Comparison of ENCODE assay signal across 14 cellular contexts in the genomic region with DNA sequence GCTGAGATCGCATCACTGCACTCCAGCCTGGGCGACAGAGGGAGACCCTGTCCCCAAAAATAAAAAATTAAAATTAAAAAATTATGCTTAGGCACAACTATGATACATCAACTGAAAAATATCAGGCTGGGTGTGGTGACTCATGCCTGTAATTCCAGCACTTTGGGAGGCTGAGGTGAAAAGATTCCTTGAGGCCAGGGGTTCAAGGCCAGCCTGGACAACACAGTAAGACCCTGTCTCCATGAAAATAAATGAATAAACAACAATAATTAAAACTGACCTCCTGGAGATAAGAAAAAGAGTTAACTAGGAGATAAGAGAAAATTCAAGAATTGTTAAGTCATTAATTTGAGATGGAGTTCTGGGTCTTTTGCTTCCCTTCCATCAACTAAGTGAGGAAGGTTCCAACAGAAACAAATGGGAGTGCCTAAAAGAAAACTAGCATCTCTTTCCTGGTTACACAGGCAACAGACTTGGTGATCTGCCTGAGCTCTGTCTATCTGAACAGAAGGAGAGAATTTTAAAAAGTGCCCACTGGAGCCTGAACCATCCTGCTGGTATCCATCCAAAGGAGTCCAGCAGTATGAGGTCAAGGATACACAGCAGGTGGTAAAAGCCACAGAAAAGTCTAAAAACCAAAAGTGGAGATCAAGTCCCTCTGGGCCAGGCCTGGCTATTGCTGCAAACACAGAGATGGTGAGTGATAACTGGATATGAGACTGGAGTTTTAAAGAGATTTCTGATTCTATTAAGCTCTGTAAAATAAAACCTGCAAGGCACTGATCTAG. TPM values are rescaled to one million over a fixed set of nuclear protein-coding genes. Genes with fewer than 3 reads are reported as not detected.
A peak's percentile ranks its signal among the peaks of the same experiment; 100 is the strongest.
DNase-seq lines count a peak whose midpoint lies in the region; ATAC-seq, FAIRE-seq and TF ChIP-seq lines count a peak whose summit lies in the region.
"Had no signal": no experiment of that assay in that cellular context is flagged by ENCODE, and none has a peak within 500 bp of the region (broad histone marks: within the 10 kb centered on the region; RNA-seq: fewer than 3 reads in every experiment).

No MANE protein-coding gene starts in this region.

- no peak overlapping the region for H3K4ac ChIP-seq in IMR-90 (ENCODE audit: low read depth, low read length)

- no peak for DNase-seq in activated CD4-positive, alpha-beta T cell treated with anti-CD3 and anti-CD28 coated beads, Interleukin-2, amount 10 ng/mL, durations not matched to agents 7 days and 5 days
- no peak for DNase-seq in activated CD4-positive, alpha-beta T cell treated with anti-CD3 and anti-CD28 coated beads for 1 hour
- DNase-seq in IMR-90: no peak
- no peak for DNase-seq in GM12878 (ENCODE audit: low read depth, low spot score)
- DNase-seq in neural progenitor cell (ENCODE audit: low spot score): no peak
- no peak for DNase-seq in ascending aorta (ENCODE audit: low spot score in 2 of 2)
- DNase-seq: anterior cingulate cortex, COR-L47, kidney glomerular epithelial cell, MM.1S, NCI-H2029, NCI-H524 had no signal

- no peak overlapping the region for H3K4me3 ChIP-seq in IMR-90 (ENCODE audit: insufficient read depth, low read depth, low read length)
- H3K4me3 ChIP-seq in GM12878: no peak overlapping the region
- no peak overlapping the region for H3K4me3 ChIP-seq in neural progenitor cell
- no peak overlapping the region for H3K4me3 ChIP-seq in ascending aorta

- TF ChIP-seq RAD21 in IMR-90 (IDR thresholded peaks at IDR 0.05; ENCODE audit: low read length) (no peak), GM12878 (IDR thresholded peaks at IDR 0.05; ENCODE audit: insufficient read depth, low read depth, low read length) (no peak)

- no peaks in the 10 kb centered on the region for H3K9me1 ChIP-seq in IMR-90 (ENCODE audit: insufficient read depth, low read length)

- no peak overlapping the region for H3K23ac ChIP-seq in IMR-90 (ENCODE audit: low read depth, low read length)

- H3K18ac ChIP-seq in IMR-90 (ENCODE audit: low read depth, low read length): no peak overlapping the region

- RAD21 ChIA-PET in GM12878 (lab: Charles Lee; ENCODE audit: unreplicated experiment): interaction anchor here (1.5 kb wide), 1 partner anchor 20 kb away, joined by 4 read pairs; a partner anchor contains a TSS

- no peak for TF ChIP-seq EP300 in GM12878 (IDR thresholded peaks at IDR 0.05; ENCODE audit: borderline replicate concordance in 1 of 2, control insufficient read depth in 1 of 2, low read depth in 2 of 2, low read length in 2 of 2)

- no peak for FAIRE-seq in GM12878 (lab: Jason Lieb, UNC)

- H2AK9ac ChIP-seq in IMR-90 (replicated peaks; ENCODE audit: low read depth, low read length, poor library complexity): no peak overlapping the region

- H3K27me3 ChIP-seq in IMR-90 (ENCODE audit: control insufficient read depth, insufficient read depth, low read length): no peaks in the 10 kb centered on the region
- no peaks in the 10 kb centered on the region for H3K27me3 ChIP-seq in GM12878 (replicated peaks in 1 of 2; ENCODE audit: control insufficient read depth in 2 of 2, insufficient read depth in 2 of 2, low read length in 1 of 2)
- no peaks in the 10 kb centered on the region for H3K27me3 ChIP-seq in neural progenitor cell
- no peaks in the 10 kb centered on the region for H3K27me3 ChIP-seq in ascending aorta

- no peak overlapping the region for H2AK5ac ChIP-seq in IMR-90 (ENCODE audit: low read depth, low read length)

- POLR2A ChIA-PET in activated CD4-positive, alpha-beta T cell treated with anti-CD3 and anti-CD28 coated beads, Interleukin-2, amount 10 ng/mL, durations not matched to agents 7 days and 5 days (lab: Charles Lee): no interaction called here
- POLR2A ChIA-PET in IMR-90 (lab: Charles Lee; ENCODE audit: unreplicated experiment) (no interaction called here), GM12878 (lab: Charles Lee) (interaction anchor here (1.6 kb wide), 1 partner anchor 9 kb away, joined by 6 read pairs; a partner anchor contains a TSS)

- no peak overlapping the region for H3K27ac ChIP-seq in IMR-90 (ENCODE audit: insufficient read depth, low read length)
- H3K27ac ChIP-seq in GM12878 (ENCODE audit: control insufficient read depth, insufficient read depth): no peak overlapping the region
- peak overlapping the region; percentile 13 for H3K27ac ChIP-seq in neural progenitor cell
- no peak overlapping the region for H3K27ac ChIP-seq in ascending aorta

- no peak overlapping the region for H3K56ac ChIP-seq in IMR-90 (ENCODE audit: extremely low read depth, insufficient read depth, low read length)

- no peaks in the 10 kb centered on the region for H3K27me3 Mint-ChIP-seq in activated CD4-positive, alpha-beta T cell treated with anti-CD3 and anti-CD28 coated beads, Interleukin-2, amount 10 ng/mL, durations not matched to agents 7 days and 5 days
- peaks cover 2% of the 10 kb centered on the region for H3K27me3 Mint-ChIP-seq in neural progenitor cell (ENCODE audit: insufficient read depth, low read depth)

- TF ChIP-seq CTCF in IMR-90 (conservative IDR thresholded peaks at IDR 0.05; ENCODE audit: low read depth, low read length) (no peak), GM12878 (IDR thresholded peaks at IDR 0.05 in 2 of 3, conservative IDR thresholded peaks at IDR 0.05 in 1 of 3; ENCODE audit: control insufficient read depth in 2 of 3, extremely low read depth in 1 of 3, insufficient read depth in 1 of 3, low read depth in 3 of 3, low read length in 3 of 3) (no peak), neural progenitor cell (IDR thresholded peaks at IDR 0.05) (no peak), ascending aorta (IDR thresholded peaks at IDR 0.05) (no peak)

- H3K79me2 ChIP-seq in GM12878 (ENCODE audit: control insufficient read depth, insufficient read depth, low read length) (peaks cover 87% of the 10 kb centered on the region), neural progenitor cell (ENCODE audit: low read depth) (peaks cover 100% of the 10 kb centered on the region)

- H3K36me3 ChIP-seq in IMR-90 (ENCODE audit: control insufficient read depth, insufficient read depth, low read length) (peaks cover 5% of the 10 kb centered on the region; the same call in 1 of the 2 replicates), GM12878 (ENCODE audit: control insufficient read depth in 2 of 2, insufficient read depth in 2 of 2, low read length in 1 of 2) (peaks cover 0 to 3% of the 10 kb centered on the region in 2 experiments; a peak in 1 of 4 replicates), neural progenitor cell (peaks cover 4% of the 10 kb centered on the region), ascending aorta (no peaks in the 10 kb centered on the region)

- H3K4me1 ChIP-seq in IMR-90 (ENCODE audit: control insufficient read depth, insufficient read depth, low read length) (no peaks in the 10 kb centered on the region), GM12878 (ENCODE audit: control insufficient read depth, insufficient read depth, low read length) (no peaks in the 10 kb centered on the region), neural progenitor cell (no peaks in the 10 kb centered on the region), ascending aorta (no peaks in the 10 kb centered on the region)

- intact Hi-C loops in IMR-90 (cut with micrococcal nuclease): loop anchor here (10.0 kb wide), 1 partner anchor 224 kb away; a partner anchor contains a TSS
- intact Hi-C loops in GM12878 (cut with micrococcal nuclease; ENCODE audit: unreplicated experiment): loop anchor here (10.0 kb wide), 2 partner anchors 184 to 284 kb away; a partner anchor contains a TSS
- intact Hi-C loops in ascending aorta (cut with DNase I): no loop called here

- H3K79me1 ChIP-seq in IMR-90 (ENCODE audit: low read depth in 1 of 2, low read length in 2 of 2): peaks cover 9 to 37% of the 10 kb centered on the region in 2 experiments

- H2BK15ac ChIP-seq in IMR-90 (ENCODE audit: low read depth, low read length): no peak overlapping the region

- no peak overlapping the region for H2BK5ac ChIP-seq in IMR-90 (ENCODE audit: low read depth, low read length, poor library complexity, severe bottlenecking)

- dilution Hi-C loops in IMR-90 (cut with HindIII; ENCODE audit: low sequenced_read_pairs, unreplicated experiment): no loop called here

- H2BK120ac ChIP-seq in IMR-90 (ENCODE audit: low read depth, low read length): no peak overlapping the region

- H3F3A ChIP-seq in neural progenitor cell (ENCODE audit: low read depth): peaks cover 6% of the 10 kb centered on the region

- H3K4me3 Mint-ChIP-seq in activated CD4-positive, alpha-beta T cell treated with anti-CD3 and anti-CD28 coated beads, Interleukin-2, amount 10 ng/mL, durations not matched to agents 7 days and 5 days: no peak overlapping the region
- no peak overlapping the region for H3K4me3 Mint-ChIP-seq in neural progenitor cell

- no peak overlapping the region for H4K91ac ChIP-seq in IMR-90 (ENCODE audit: insufficient read depth, low read depth, low read length)

- no peaks in the 10 kb centered on the region for H3K9me3 Mint-ChIP-seq in activated CD4-positive, alpha-beta T cell treated with anti-CD3 and anti-CD28 coated beads, Interleukin-2, amount 10 ng/mL, durations not matched to agents 7 days and 5 days
- no peaks in the 10 kb centered on the region for H3K9me3 Mint-ChIP-seq in neural progenitor cell

- no peak overlapping the region for H3K9ac ChIP-seq in IMR-90 (ENCODE audit: low read depth, low read length)
- H3K9ac ChIP-seq in GM12878 (ENCODE audit: control insufficient read depth, insufficient read depth, low read length): no peak overlapping the region
- no peak overlapping the region for H3K9ac ChIP-seq in neural progenitor cell

- no peak overlapping the region for H4K5ac ChIP-seq in IMR-90 (ENCODE audit: low read depth, low read length)

- H4K8ac ChIP-seq in IMR-90 (ENCODE audit: low read depth in 2 of 2, low read length in 2 of 2): no peak overlapping the region

- CTCF ChIA-PET in activated CD4-positive, alpha-beta T cell treated with anti-CD3 and anti-CD28 coated beads, Interleukin-2, amount 10 ng/mL, durations not matched to agents 7 days and 5 days (lab: Charles Lee): interaction anchor here (0.5 to 1.3 kb wide), 3 partner anchors 19 to 283 kb away, joined by 3 read pairs; no protein-coding TSS in a partner anchor
- CTCF ChIA-PET in IMR-90 (lab: Yijun Ruan, JAX) (no interaction called here), GM12878 (lab: Yijun Ruan, JAX) (interaction anchor here (1.5 kb wide), 1 partner anchor 9 kb away, joined by 4 read pairs; a partner anchor contains a TSS)

- H3K4me2 ChIP-seq in IMR-90 (ENCODE audit: low read depth, low read length) (no peak overlapping the region), GM12878 (ENCODE audit: control insufficient read depth, insufficient read depth) (no peak overlapping the region), neural progenitor cell (no peak overlapping the region)

- SMC1A ChIA-PET in GM12878 (lab: Charles Lee; ENCODE audit: uncharacterized antibody, unreplicated experiment): interaction anchor here (1.2 kb wide), 1 partner anchor 31 kb away, joined by 3 read pairs; no protein-coding TSS in a partner anchor

- H3K4me1 Mint-ChIP-seq in activated CD4-positive, alpha-beta T cell treated with anti-CD3 and anti-CD28 coated beads, Interleukin-2, amount 10 ng/mL, durations not matched to agents 7 days and 5 days: peaks cover 45% of the 10 kb centered on the region
- peaks cover 14% of the 10 kb centered on the region for H3K4me1 Mint-ChIP-seq in neural progenitor cell

- BruUV-seq in IMR-90 (replicated peaks; lab: Mats Ljungman, UMichigan): no TSS peak
- no TSS peak for BruUV-seq in GM12878 (replicated peaks; lab: Mats Ljungman, UMichigan)

- H2AFZ ChIP-seq in IMR-90 (replicated peaks; ENCODE audit: low read length, poor library complexity): no peak overlapping the region
- H2AFZ ChIP-seq in GM12878 (ENCODE audit: control insufficient read depth, low read depth, low read length): no peak overlapping the region
- H2AFZ ChIP-seq in neural progenitor cell (replicated peaks): no peak overlapping the region

- ATAC-seq in IMR-90 (ENCODE audit: low read depth) (peak; percentile 21; the same call in 1 of the 2 replicates), GM12878 (peak; percentile 50), GM21786 (IDR thresholded peaks at IDR 0.05; ENCODE audit: unreplicated experiment) (no peak), GM18907 (IDR thresholded peaks at IDR 0.05; ENCODE audit: unreplicated experiment) (no peak)

- H3K9me3 ChIP-seq in IMR-90 (ENCODE audit: control insufficient read depth, insufficient read depth, low read length): no peaks in the 10 kb centered on the region
- no peaks in the 10 kb centered on the region; the same call in 2 of the 3 replicates for H3K9me3 ChIP-seq in GM12878 (replicated peaks; ENCODE audit: control insufficient read depth, insufficient read depth, low read length)
- no peaks in the 10 kb centered on the region for H3K9me3 ChIP-seq in neural progenitor cell (ENCODE audit: low read depth)
- no peaks in the 10 kb centered on the region for H3K9me3 ChIP-seq in ascending aorta

- TF ChIP-seq POLR2A in IMR-90 (IDR thresholded peaks at IDR 0.05; ENCODE audit: low read depth, low read length): no peak
- TF ChIP-seq POLR2A in GM12878 (IDR thresholded peaks at IDR 0.05; ENCODE audit: low read depth, low read length): no peak

- H2BK20ac ChIP-seq in IMR-90 (ENCODE audit: low read depth, low read length): no peak overlapping the region

- H3K27ac Mint-ChIP-seq in activated CD4-positive, alpha-beta T cell treated with anti-CD3 and anti-CD28 coated beads, Interleukin-2, amount 10 ng/mL, durations not matched to agents 7 days and 5 days: peak overlapping the region; percentile 64
- no peak overlapping the region for H3K27ac Mint-ChIP-seq in neural progenitor cell

- H4K20me1 ChIP-seq in IMR-90 (ENCODE audit: insufficient read depth, low read length): peaks cover 44% of the 10 kb centered on the region
- no peaks in the 10 kb centered on the region for H4K20me1 ChIP-seq in GM12878 (ENCODE audit: control insufficient read depth, insufficient read depth)
- peaks cover 62% of the 10 kb centered on the region for H4K20me1 ChIP-seq in neural progenitor cell (ENCODE audit: low read depth)

- H3K14ac ChIP-seq in IMR-90 (replicated peaks; ENCODE audit: low read depth, low read length): no peak overlapping the region

- in situ Hi-C loops in IMR-90 (cut with MboI; ENCODE audit: low sequenced_read_pairs) (no loop called here), GM12878 (cut with MboI) (no loop called here)

- peaks cover 30% of the 10 kb centered on the region for H3K36me3 Mint-ChIP-seq in activated CD4-positive, alpha-beta T cell treated with anti-CD3 and anti-CD28 coated beads, Interleukin-2, amount 10 ng/mL, durations not matched to agents 7 days and 5 days (ENCODE audit: low read depth)
- H3K36me3 Mint-ChIP-seq in neural progenitor cell: peaks cover 13% of the 10 kb centered on the region

- WGBS in IMR-90 (ENCODE audit: extremely low coverage in 2 of 2, insufficient read length in 1 of 2), 2 experiments: no CpG with 5 or more reads among the region's 2 CpGs
- 100% methylated on average over 2 of the region's 2 CpGs for WGBS in GM12878 (ENCODE audit: insufficient coverage, insufficient replicate concordance, low lambda C conversion rate, missing lambda C conversion rate)

RNA-seq across cellular contexts. Expression of a gene that starts 8.8 kb away (rescaled TPM):
- total RNA-seq in activated CD4-positive, alpha-beta T cell treated with anti-CD3 and anti-CD28 coated beads, Interleukin-2, amount 10 ng/mL, durations not matched to agents 7 days and 5 days: 100 to 1,000 TPM; 109 TPM
- total RNA-seq in IMR-90 (2012; rRNA removed) (95.9 and 99.2 TPM in 2 replicates), GM12878 (2014; rRNA removed) (110 and 112 TPM in 2 replicates), GM12878 (2014; rRNA removed; fragmentation: Illumina TruSeq; extraction: Trizol) (129 and 134 TPM in 2 replicates), GM12878 (2021) (129 and 130 TPM in 2 replicates), neural progenitor cell (ENCODE audit: low replicate concordance) (114 and 116 TPM in 2 replicates), ascending aorta (24.7 TPM)
- polyA plus RNA-seq in IMR-90 (2012; rRNA removed) (55.9 and 57.6 TPM in 2 replicates), GM12878 (2011; rRNA removed) (47.0 and 68.8 TPM in 2 replicates), GM12878 (2014; fragmentation: Illumina TruSeq; extraction: Trizol) (163 and 171 TPM in 2 replicates), GM12878 (2014; fragmentation: Nextera tagmentation; extraction: Ambion mirVana) (10 to 100 TPM; 78.5 to 81.1 TPM), GM12878 (2014; rRNA removed) (106 and 108 TPM in 2 replicates), GM12878 (2016; fragmentation: Nextera tagmentation; extraction: Ambion mirVana) (100 to 1,000 TPM; 154 to 159 TPM)
- polyA plus RNA-seq in IMR-90 (2012; cell fraction: cytosol; rRNA removed): 28.8 and 44.4 TPM in 2 replicates
- 24.9 and 39.9 TPM in 2 replicates for polyA plus RNA-seq in IMR-90 (2012; cell fraction: nucleus; rRNA removed; ENCODE audit: low replicate concordance)
- 24.1 and 24.8 TPM in 2 replicates for total RNA-seq in GM12878 (2013; cell fraction: nucleolus; rRNA removed)
- polyA plus RNA-seq in GM12878 (2011; ENCODE audit: low read depth): 46.9 TPM
- 65.3 and 70.8 TPM in 2 replicates for polyA plus RNA-seq in GM12878 (2011; cell fraction: cytosol; rRNA removed)
- 51.9 and 62.2 TPM in 2 replicates for polyA plus RNA-seq in GM12878 (2011; cell fraction: nucleus; rRNA removed)
- 82.2 and 82.9 TPM in 2 replicates for polyA plus RNA-seq in GM12878 (2012)
- polyA minus RNA-seq in GM12878 (2011; rRNA and poly(A)+ RNA removed): 74.2 and 87.8 TPM in 2 replicates
- 33.8 and 42.7 TPM in 2 replicates for polyA minus RNA-seq in GM12878 (2011; cell fraction: cytosol; rRNA and poly(A)+ RNA removed)
- polyA minus RNA-seq in GM12878 (2011; cell fraction: nucleus; rRNA and poly(A)+ RNA removed): 9.9 and 16.8 TPM in 2 replicates

RNA-seq across cellular contexts. Expression of a gene that starts 20.0 kb away (rescaled TPM):
- total RNA-seq in activated CD4-positive, alpha-beta T cell treated with anti-CD3 and anti-CD28 coated beads, Interleukin-2, amount 10 ng/mL, durations not matched to agents 7 days and 5 days: 10 to 100 TPM; 14.3 to 15.4 TPM
- 3.1 and 3.4 TPM in 2 replicates for total RNA-seq in IMR-90 (2012; rRNA removed)
- 23.5 and 23.7 TPM in 2 replicates for polyA plus RNA-seq in IMR-90 (2012; rRNA removed)
- 11.3 and 17.8 TPM in 2 replicates for polyA plus RNA-seq in IMR-90 (2012; cell fraction: cytosol; rRNA removed)
- 73.2 and 130 TPM in 2 replicates for polyA plus RNA-seq in IMR-90 (2012; cell fraction: nucleus; rRNA removed; ENCODE audit: low replicate concordance)
- total RNA-seq in GM12878 (2013; cell fraction: nucleolus; rRNA removed): 6.1 and 8.9 TPM in 2 replicates
- total RNA-seq in GM12878 (2014; rRNA removed): 8.3 and 9.3 TPM in 2 replicates
- 6.4 and 7.8 TPM in 2 replicates for total RNA-seq in GM12878 (2014; rRNA removed; fragmentation: Illumina TruSeq; extraction: Trizol)
- 12.6 and 13.3 TPM in 2 replicates for total RNA-seq in GM12878 (2021)
- polyA plus RNA-seq in GM12878 (2011; ENCODE audit: low read depth): 4.1 TPM
- polyA plus RNA-seq in GM12878 (2011; rRNA removed): 3.8 and 6.8 TPM in 2 replicates
- polyA plus RNA-seq in GM12878 (2011; cell fraction: cytosol; rRNA removed): 10.8 and 19.0 TPM in 2 replicates
- polyA plus RNA-seq in GM12878 (2011; cell fraction: nucleus; rRNA removed): 36.5 and 39.8 TPM in 2 replicates
- 8.3 and 11.2 TPM in 2 replicates for polyA plus RNA-seq in GM12878 (2012)
- 1.3 and 4.3 TPM in 2 replicates for polyA plus RNA-seq in GM12878 (2014; fragmentation: Illumina TruSeq; extraction: Trizol)
- polyA plus RNA-seq in GM12878 (2014; fragmentation: Nextera tagmentation; extraction: Ambion mirVana): under 1 TPM; 0.06 to 0.18 TPM
- polyA plus RNA-seq in GM12878 (2014; rRNA removed): 16.4 and 17.0 TPM in 2 replicates
- 1 to 10 TPM; 3.5 TPM for polyA plus RNA-seq in GM12878 (2016; fragmentation: Nextera tagmentation; extraction: Ambion mirVana)
- polyA minus RNA-seq in GM12878 (2011; rRNA and poly(A)+ RNA removed): 3.1 and 6.0 TPM in 2 replicates
- polyA minus RNA-seq in GM12878 (2011; cell fraction: cytosol; rRNA and poly(A)+ RNA removed): 2.2 and 2.5 TPM in 2 replicates
- 4.7 and 9.3 TPM in 2 replicates for polyA minus RNA-seq in GM12878 (2011; cell fraction: nucleus; rRNA and poly(A)+ RNA removed)
- 6.1 and 23.2 TPM in 2 replicates for total RNA-seq in neural progenitor cell (ENCODE audit: low replicate concordance)
- 17.7 TPM for total RNA-seq in ascending aorta

RNA-seq across cellular contexts. Expression of a gene that starts 27.9 kb away (rescaled TPM):
- 10 to 100 TPM; 77.1 to 82.3 TPM for total RNA-seq in activated CD4-positive, alpha-beta T cell treated with anti-CD3 and anti-CD28 coated beads, Interleukin-2, amount 10 ng/mL, durations not matched to agents 7 days and 5 days
- total RNA-seq in IMR-90 (2012; rRNA removed) (107 and 120 TPM in 2 replicates), GM12878 (2014; rRNA removed) (35.0 and 40.4 TPM in 2 replicates), GM12878 (2014; rRNA removed; fragmentation: Illumina TruSeq; extraction: Trizol) (53.3 and 53.4 TPM in 2 replicates), GM12878 (2021) (58.4 and 60.3 TPM in 2 replicates), neural progenitor cell (ENCODE audit: low replicate concordance) (136 and 151 TPM in 2 replicates), ascending aorta (42.1 TPM)
- polyA plus RNA-seq in IMR-90 (2012; rRNA removed) (150 and 155 TPM in 2 replicates), GM12878 (2011; rRNA removed) (116 and 136 TPM in 2 replicates), GM12878 (2014; fragmentation: Illumina TruSeq; extraction: Trizol) (67.1 and 75.7 TPM in 2 replicates), GM12878 (2014; fragmentation: Nextera tagmentation; extraction: Ambion mirVana) (1 to 10 TPM; 5.7 to 8.6 TPM), GM12878 (2014; rRNA removed) (70.8 and 73.8 TPM in 2 replicates), GM12878 (2016; fragmentation: Nextera tagmentation; extraction: Ambion mirVana) (10 to 100 TPM; 87.7 to 99.7 TPM)
- 80.8 and 104 TPM in 2 replicates for polyA plus RNA-seq in IMR-90 (2012; cell fraction: cytosol; rRNA removed)
- polyA plus RNA-seq in IMR-90 (2012; cell fraction: nucleus; rRNA removed; ENCODE audit: low replicate concordance): 110 and 132 TPM in 2 replicates
- 51.7 and 51.9 TPM in 2 replicates for total RNA-seq in GM12878 (2013; cell fraction: nucleolus; rRNA removed)
- polyA plus RNA-seq in GM12878 (2011; ENCODE audit: low read depth): 43.7 TPM
- polyA plus RNA-seq in GM12878 (2011; cell fraction: cytosol; rRNA removed): 109 and 126 TPM in 2 replicates
- polyA plus RNA-seq in GM12878 (2011; cell fraction: nucleus; rRNA removed): 114 TPM in 2 replicates
- polyA plus RNA-seq in GM12878 (2012): 57.7 and 57.9 TPM in 2 replicates
- 116 and 120 TPM in 2 replicates for polyA minus RNA-seq in GM12878 (2011; rRNA and poly(A)+ RNA removed)
- polyA minus RNA-seq in GM12878 (2011; cell fraction: cytosol; rRNA and poly(A)+ RNA removed): 35.4 and 48.4 TPM in 2 replicates
- 44.1 and 62.8 TPM in 2 replicates for polyA minus RNA-seq in GM12878 (2011; cell fraction: nucleus; rRNA and poly(A)+ RNA removed)

RNA-seq across cellular contexts. Expression of a gene that starts 30.1 kb away (rescaled TPM):
- total RNA-seq in activated CD4-positive, alpha-beta T cell treated with anti-CD3 and anti-CD28 coated beads, Interleukin-2, amount 10 ng/mL, durations not matched to agents 7 days and 5 days: 100 to 1,000 TPM; 109 to 120 TPM
- total RNA-seq in IMR-90 (2012; rRNA removed) (130 and 131 TPM in 2 replicates), GM12878 (2014; rRNA removed) (113 and 114 TPM in 2 replicates), GM12878 (2014; rRNA removed; fragmentation: Illumina TruSeq; extraction: Trizol) (56.0 and 58.4 TPM in 2 replicates), GM12878 (2021) (101 and 107 TPM in 2 replicates), neural progenitor cell (ENCODE audit: low replicate concordance) (65.2 and 92.6 TPM in 2 replicates), ascending aorta (94.0 TPM)
- polyA plus RNA-seq in IMR-90 (2012; rRNA removed) (100.0 and 102 TPM in 2 replicates), GM12878 (2011; rRNA removed) (61.5 and 72.9 TPM in 2 replicates), GM12878 (2014; fragmentation: Illumina TruSeq; extraction: Trizol) (52.5 and 62.1 TPM in 2 replicates), GM12878 (2014; fragmentation: Nextera tagmentation; extraction: Ambion mirVana) (10 to 100 TPM in 1 of 2 experiments, 1 to 10 TPM in 1; 6.5 to 18.9 TPM), GM12878 (2014; rRNA removed) (95.9 and 96.3 TPM in 2 replicates), GM12878 (2016; fragmentation: Nextera tagmentation; extraction: Ambion mirVana) (100 to 1,000 TPM; 114 to 116 TPM)
- polyA plus RNA-seq in IMR-90 (2012; cell fraction: cytosol; rRNA removed): 114 and 116 TPM in 2 replicates
- polyA plus RNA-seq in IMR-90 (2012; cell fraction: nucleus; rRNA removed; ENCODE audit: low replicate concordance): 108 and 144 TPM in 2 replicates
- total RNA-seq in GM12878 (2013; cell fraction: nucleolus; rRNA removed): 88.2 and 96.9 TPM in 2 replicates
- 42.8 TPM for polyA plus RNA-seq in GM12878 (2011; ENCODE audit: low read depth)
- 103 and 110 TPM in 2 replicates for polyA plus RNA-seq in GM12878 (2011; cell fraction: cytosol; rRNA removed)
- polyA plus RNA-seq in GM12878 (2011; cell fraction: nucleus; rRNA removed): 129 and 141 TPM in 2 replicates
- 71.3 and 75.3 TPM in 2 replicates for polyA plus RNA-seq in GM12878 (2012)
- 78.3 and 96.7 TPM in 2 replicates for polyA minus RNA-seq in GM12878 (2011; rRNA and poly(A)+ RNA removed)
- 31.0 and 31.9 TPM in 2 replicates for polyA minus RNA-seq in GM12878 (2011; cell fraction: cytosol; rRNA and poly(A)+ RNA removed)
- polyA minus RNA-seq in GM12878 (2011; cell fraction: nucleus; rRNA and poly(A)+ RNA removed): 57.7 and 94.0 TPM in 2 replicates

RNA-seq across cellular contexts. Expression of a gene that starts 30.4 kb away (rescaled TPM):
- 10 to 100 TPM; 40.9 to 42.2 TPM for total RNA-seq in activated CD4-positive, alpha-beta T cell treated with anti-CD3 and anti-CD28 coated beads, Interleukin-2, amount 10 ng/mL, durations not matched to agents 7 days and 5 days
- 47.9 and 48.9 TPM in 2 replicates for total RNA-seq in IMR-90 (2012; rRNA removed)
- polyA plus RNA-seq in IMR-90 (2012; rRNA removed): 40.3 and 43.8 TPM in 2 replicates
- 26.6 and 38.5 TPM in 2 replicates for polyA plus RNA-seq in IMR-90 (2012; cell fraction: cytosol; rRNA removed)
- polyA plus RNA-seq in IMR-90 (2012; cell fraction: nucleus; rRNA removed; ENCODE audit: low replicate concordance): 75.0 and 118 TPM in 2 replicates
- 30.4 and 30.8 TPM in 2 replicates for total RNA-seq in GM12878 (2013; cell fraction: nucleolus; rRNA removed)
- total RNA-seq in GM12878 (2014; rRNA removed): 23.3 and 24.4 TPM in 2 replicates
- total RNA-seq in GM12878 (2014; rRNA removed; fragmentation: Illumina TruSeq; extraction: Trizol): 16.5 and 17.0 TPM in 2 replicates
- total RNA-seq in GM12878 (2021): 27.6 and 28.4 TPM in 2 replicates
- polyA plus RNA-seq in GM12878 (2011; ENCODE audit: low read depth): 15.5 TPM
- polyA plus RNA-seq in GM12878 (2011; rRNA removed): 20.9 and 30.4 TPM in 2 replicates
- 32.3 and 32.4 TPM in 2 replicates for polyA plus RNA-seq in GM12878 (2011; cell fraction: cytosol; rRNA removed)
- polyA plus RNA-seq in GM12878 (2011; cell fraction: nucleus; rRNA removed): 58.7 and 63.5 TPM in 2 replicates
- polyA plus RNA-seq in GM12878 (2012): 25.4 and 29.3 TPM in 2 replicates
- 16.0 and 27.2 TPM in 2 replicates for polyA plus RNA-seq in GM12878 (2014; fragmentation: Illumina TruSeq; extraction: Trizol)
- 10 to 100 TPM; 13.4 to 27.8 TPM for polyA plus RNA-seq in GM12878 (2014; fragmentation: Nextera tagmentation; extraction: Ambion mirVana)
- polyA plus RNA-seq in GM12878 (2014; rRNA removed): 23.0 and 30.9 TPM in 2 replicates
- 10 to 100 TPM; 53.4 to 53.9 TPM for polyA plus RNA-seq in GM12878 (2016; fragmentation: Nextera tagmentation; extraction: Ambion mirVana)
- polyA minus RNA-seq in GM12878 (2011; rRNA and poly(A)+ RNA removed): 37.3 and 45.9 TPM in 2 replicates
- 5.6 and 8.4 TPM in 2 replicates for polyA minus RNA-seq in GM12878 (2011; cell fraction: cytosol; rRNA and poly(A)+ RNA removed)
- polyA minus RNA-seq in GM12878 (2011; cell fraction: nucleus; rRNA and poly(A)+ RNA removed): 14.5 and 23.4 TPM in 2 replicates
- 25.5 and 38.2 TPM in 2 replicates for total RNA-seq in neural progenitor cell (ENCODE audit: low replicate concordance)
- total RNA-seq in ascending aorta: 34.8 TPM

Comparison
In these comparisons a context has a peak if more than half of its experiments do, and no peak if none do; other contexts are left out.
1. ATAC-seq: peak in IMR-90 (single experiment) and GM12878 (single experiment); none in GM21786 (single experiment) and GM18907 (single experiment).